Comparison of ENCODE assay signal across 1 cellular context in the genomic region with DNA sequence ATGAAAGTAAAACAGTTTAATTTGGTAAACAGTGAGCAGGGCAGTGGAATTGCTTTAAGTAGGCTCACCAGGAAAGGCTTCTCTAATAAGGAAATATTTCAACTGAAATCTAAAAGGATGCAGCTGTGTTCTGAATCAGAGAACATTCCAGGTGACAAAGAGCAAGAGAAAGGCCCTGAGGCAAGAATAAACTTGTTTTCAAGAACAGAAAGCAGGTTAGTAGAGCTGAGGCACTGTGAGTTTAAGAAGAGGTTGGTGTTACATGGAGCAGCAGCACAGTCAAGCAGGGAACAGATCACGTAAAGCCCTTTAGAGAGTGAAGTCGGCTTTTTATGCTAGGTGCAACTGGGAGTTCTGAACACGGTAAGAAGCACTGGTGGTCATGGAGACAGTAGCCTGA.
TF ChIP-seq lines count a peak whose summit lies in the region.

No MANE protein-coding gene starts in this region.

TF ChIP-seq in WTC11, 78 proteins besides CTCF, POLR2A, EP300 and RAD21 (continued from another document):
- TF ChIP-seq, protein P1, sequence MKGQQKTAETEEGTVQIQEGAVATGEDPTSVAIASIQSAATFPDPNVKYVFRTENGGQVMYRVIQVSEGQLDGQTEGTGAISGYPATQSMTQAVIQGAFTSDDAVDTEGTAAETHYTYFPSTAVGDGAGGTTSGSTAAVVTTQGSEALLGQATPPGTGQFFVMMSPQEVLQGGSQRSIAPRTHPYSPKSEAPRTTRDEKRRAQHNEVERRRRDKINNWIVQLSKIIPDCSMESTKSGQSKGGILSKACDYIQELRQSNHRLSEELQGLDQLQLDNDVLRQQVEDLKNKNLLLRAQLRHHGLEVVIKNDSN (CRISPR knock-in tag; IDR thresholded peaks at IDR 0.05), result no peak
- TF ChIP-seq ELF4 (CRISPR knock-in tag; IDR thresholded peaks at IDR 0.05; ENCODE audit: low read depth), result no peak
- no peak for TF ChIP-seq PRRX2 (CRISPR knock-in tag; IDR thresholded peaks at IDR 0.05)
TF ChIP-seq in WTC11: peak in this region for 0.
